Comparison of ENCODE assay signal across 8 cellular contexts in the genomic region with DNA sequence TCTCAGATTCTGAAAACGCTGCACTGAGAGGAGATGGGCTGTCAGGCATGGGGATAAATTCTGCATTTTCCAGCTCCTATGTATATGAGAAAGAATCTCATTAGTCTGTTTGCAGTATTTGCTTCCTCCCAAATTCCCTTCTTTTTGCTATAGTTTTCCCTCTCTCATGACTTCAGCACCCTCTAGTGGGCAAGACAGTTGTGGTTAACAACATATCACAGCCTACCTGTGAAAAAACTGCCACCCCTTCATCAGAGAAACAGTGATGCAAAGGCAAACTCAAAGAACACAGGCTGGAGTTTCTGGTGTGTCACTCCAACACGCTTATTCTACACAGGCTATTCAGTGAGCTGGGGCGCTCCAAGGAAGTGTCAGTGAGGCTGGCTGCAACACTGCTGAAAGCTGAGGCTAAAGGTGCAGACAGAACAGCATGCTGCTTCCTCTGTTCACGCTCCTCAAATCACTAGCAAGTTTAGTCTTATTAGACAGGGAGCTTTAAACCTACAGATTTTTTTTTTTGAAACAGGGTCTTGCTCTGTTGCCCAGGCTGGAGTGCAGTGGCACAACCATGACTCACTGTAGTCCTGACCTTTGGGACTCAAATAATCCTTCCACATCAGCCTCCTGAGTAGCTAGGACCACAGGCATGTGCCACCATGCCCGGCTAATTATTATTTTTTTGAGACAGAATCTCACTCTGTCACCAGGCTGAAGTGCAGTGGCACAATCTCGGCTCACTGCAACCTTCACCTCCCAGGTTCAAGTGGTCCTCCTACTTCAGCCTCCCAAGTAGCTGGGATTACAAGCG.
DNase-seq lines count a peak whose midpoint lies in the region; ATAC-seq and TF ChIP-seq lines count a peak whose summit lies in the region.

No MANE protein-coding gene starts in this region.

- H3K4me3 ChIP-seq in GM12875 (ENCODE audit: low read depth, low read length): no peak overlapping the region

- no peaks in the 10 kb centered on the region for H3K9me3 Mint-ChIP-seq in nephron

- peaks cover 60% of the 10 kb centered on the region for H3K36me3 Mint-ChIP-seq in nephron (ENCODE audit: low read depth)

- peaks cover 4% of the 10 kb centered on the region for H3K4me1 Mint-ChIP-seq in nephron

- TF ChIP-seq CTCF in AG09319 (IDR thresholded peaks at IDR 0.05; ENCODE audit: low read depth, low read length): peak; percentile 77
- peak; percentile 61; the same call in 1 of the 2 replicates for TF ChIP-seq CTCF in GM12875 (IDR thresholded peaks at IDR 0.05; ENCODE audit: borderline replicate concordance, insufficient read depth, low read depth, low read length)
- TF ChIP-seq CTCF in nephron (IDR thresholded peaks at IDR 0.05; ENCODE audit: unreplicated experiment in 3 of 3): peak; percentile 78 to 86 (median 83)

- no peak overlapping the region for H3K27ac Mint-ChIP-seq in nephron

- DNase-seq in AG09319 (ENCODE audit: extremely low read depth, low read depth) (no peak), NCI-H2196 (lab: John Stamatoyannopoulos, UW; ENCODE audit: unreplicated experiment) (peak; percentile 94), fibroblast of gingiva (ENCODE audit: low read depth) (peak; percentile 43)
- peak; percentile 15 for DNase-seq in activated CD4-positive, CD25-positive, alpha-beta regulatory T cell treated with anti-CD3 and anti-CD28 coated beads, Interleukin-2, amount 50 U/mL, for 16 hours (ENCODE audit: low read depth, low spot score)

- ATAC-seq in HG03565 (IDR thresholded peaks at IDR 0.05; ENCODE audit: unreplicated experiment): no peak
- ATAC-seq in GM21390 (IDR thresholded peaks at IDR 0.05; ENCODE audit: unreplicated experiment): no peak

- no peak overlapping the region for H3K4me3 Mint-ChIP-seq in nephron

- H3K27me3 Mint-ChIP-seq in nephron (ENCODE audit: low read depth): no peaks in the 10 kb centered on the region
